1 cellular context compared by ENCODE assay signal in the genomic region with DNA sequence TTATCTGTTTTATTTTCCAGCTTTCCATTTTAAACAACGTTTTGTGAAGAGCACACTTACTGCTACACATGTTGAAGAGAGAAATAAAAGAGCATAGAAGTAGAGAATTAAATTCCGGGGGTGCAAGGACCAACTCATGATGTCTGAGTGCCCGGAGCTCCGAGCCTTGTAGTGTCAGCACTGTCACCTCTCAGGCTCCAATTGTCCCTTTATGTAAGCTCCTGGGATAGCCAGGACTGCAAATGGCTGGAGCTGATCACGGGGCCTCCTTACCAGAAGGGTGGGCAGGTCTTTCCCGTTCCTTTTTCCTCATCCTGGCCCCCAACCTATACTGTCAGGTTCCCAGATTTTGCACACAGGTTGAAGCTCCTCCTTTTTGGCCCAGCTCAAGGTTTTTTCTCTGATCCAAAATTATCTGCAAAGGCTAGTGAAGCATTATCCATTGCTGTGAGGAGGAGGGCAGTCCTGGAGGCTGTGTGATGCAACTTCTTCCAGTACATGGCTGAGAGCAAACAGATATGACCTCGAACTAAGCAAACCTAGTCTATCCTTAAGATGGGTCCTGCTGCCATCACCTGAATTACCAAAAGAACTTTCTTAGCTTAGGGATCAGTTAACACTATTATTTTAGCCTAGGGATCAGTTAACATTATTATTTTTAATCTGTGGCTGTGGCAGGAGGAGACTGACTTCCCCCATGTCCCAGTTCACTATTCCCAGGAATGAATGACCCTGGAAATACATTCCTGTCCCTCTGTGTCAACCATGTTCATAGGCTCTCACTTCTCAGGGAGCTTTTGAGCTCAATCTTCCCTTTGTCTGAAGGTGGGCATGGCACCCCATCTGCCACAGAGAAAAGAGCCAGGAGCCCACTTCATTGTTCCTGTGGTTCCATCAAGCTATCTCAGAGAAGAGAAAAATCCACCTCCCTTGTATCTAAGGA.
A peak's percentile ranks its signal among the peaks of the same experiment; 100 is the strongest.
TF ChIP-seq lines count a peak whose summit lies in the region.

Gene FGG, minus strand, starts transcription at position 185 of the 943 bp plus-strand sequence. Its CDS starts 47 bp downstream, at position 138.

TF ChIP-seq in HepG2, 621 proteins besides CTCF, POLR2A, EP300 and RAD21 (continued from another document and continues in another):
- TF ChIP-seq ZNF678 (CRISPR knock-in tag; IDR thresholded peaks at IDR 0.05) (no peak), GFI1 (CRISPR knock-in tag; IDR thresholded peaks at IDR 0.05; ENCODE audit: borderline replicate concordance) (peak; percentile 87), ZNF296 (CRISPR knock-in tag; conservative IDR thresholded peaks at IDR 0.05) (no peak), NFE2L1 (CRISPR knock-in tag; IDR thresholded peaks at IDR 0.05; ENCODE audit: borderline replicate concordance) (no peak), MZF1 (CRISPR knock-in tag; IDR thresholded peaks at IDR 0.05; ENCODE audit: borderline replicate concordance) (no peak), ARHGAP35 (CRISPR knock-in tag; IDR thresholded peaks at IDR 0.05; ENCODE audit: borderline replicate concordance) (no peak), MAFF (IDR thresholded peaks at IDR 0.05; ENCODE audit: low read depth, low read length) (no peak), TOPORS (CRISPR knock-in tag; IDR thresholded peaks at IDR 0.05) (no peak), ZBTB7A (CRISPR knock-in tag; IDR thresholded peaks at IDR 0.05) (no peak), DMAP1 (CRISPR knock-in tag; IDR thresholded peaks at IDR 0.05) (peak; percentile 20; the same call in 1 of the 2 replicates), ZNF800 (CRISPR knock-in tag; IDR thresholded peaks at IDR 0.05) (no peak), RORA (CRISPR knock-in tag; IDR thresholded peaks at IDR 0.05) (no peak), ZNF44 (CRISPR knock-in tag; IDR thresholded peaks at IDR 0.05) (no peak), TSC22D2 (CRISPR knock-in tag; IDR thresholded peaks at IDR 0.05; ENCODE audit: borderline replicate concordance) (no peak), ZSCAN22 (CRISPR knock-in tag; IDR thresholded peaks at IDR 0.05) (no peak), ZNF562 (CRISPR knock-in tag; IDR thresholded peaks at IDR 0.05; ENCODE audit: borderline replicate concordance) (no peak), CSRNP2 (CRISPR knock-in tag; conservative IDR thresholded peaks at IDR 0.05; ENCODE audit: low read depth) (no peak), ZNF878 (CRISPR knock-in tag; IDR thresholded peaks at IDR 0.05) (0 out of 2 replicates have a peak, but pooled peaks have one; percentile 30), ZNF34 (CRISPR knock-in tag; IDR thresholded peaks at IDR 0.05; ENCODE audit: borderline replicate concordance) (0 out of 2 replicates have a peak, but pooled peaks have one; percentile 51), MXI1 (IDR thresholded peaks at IDR 0.05; ENCODE audit: borderline replicate concordance, low read depth, low read length) (peak; percentile 43; the same call in 1 of the 3 replicates), ZNF124 (CRISPR knock-in tag; IDR thresholded peaks at IDR 0.05) (no peak; the same call in 1 of the 2 replicates), SIX4 (CRISPR knock-in tag; IDR thresholded peaks at IDR 0.05) (peak; percentile 63; the same call in 1 of the 2 replicates), SSRP1 (CRISPR knock-in tag; IDR thresholded peaks at IDR 0.05) (no peak), BRD4 (CRISPR knock-in tag; IDR thresholded peaks at IDR 0.05) (no peak), MEF2D (CRISPR knock-in tag; IDR thresholded peaks at IDR 0.05) (peak; percentile 83), ZNF275 (CRISPR knock-in tag; IDR thresholded peaks at IDR 0.05; ENCODE audit: borderline replicate concordance) (no peak), ZBTB38 (CRISPR knock-in tag; IDR thresholded peaks at IDR 0.05) (0 out of 2 replicates have a peak, but pooled peaks have one; percentile 56), RARA (CRISPR knock-in tag; IDR thresholded peaks at IDR 0.05) (peak; percentile 80), ZNF530 (CRISPR knock-in tag; IDR thresholded peaks at IDR 0.05; ENCODE audit: low read depth) (no peak), TMF1 (CRISPR knock-in tag; IDR thresholded peaks at IDR 0.05; ENCODE audit: low read depth) (no peak), JUND (CRISPR knock-in tag; IDR thresholded peaks at IDR 0.05) (no peak)
- TF ChIP-seq, protein P1, sequence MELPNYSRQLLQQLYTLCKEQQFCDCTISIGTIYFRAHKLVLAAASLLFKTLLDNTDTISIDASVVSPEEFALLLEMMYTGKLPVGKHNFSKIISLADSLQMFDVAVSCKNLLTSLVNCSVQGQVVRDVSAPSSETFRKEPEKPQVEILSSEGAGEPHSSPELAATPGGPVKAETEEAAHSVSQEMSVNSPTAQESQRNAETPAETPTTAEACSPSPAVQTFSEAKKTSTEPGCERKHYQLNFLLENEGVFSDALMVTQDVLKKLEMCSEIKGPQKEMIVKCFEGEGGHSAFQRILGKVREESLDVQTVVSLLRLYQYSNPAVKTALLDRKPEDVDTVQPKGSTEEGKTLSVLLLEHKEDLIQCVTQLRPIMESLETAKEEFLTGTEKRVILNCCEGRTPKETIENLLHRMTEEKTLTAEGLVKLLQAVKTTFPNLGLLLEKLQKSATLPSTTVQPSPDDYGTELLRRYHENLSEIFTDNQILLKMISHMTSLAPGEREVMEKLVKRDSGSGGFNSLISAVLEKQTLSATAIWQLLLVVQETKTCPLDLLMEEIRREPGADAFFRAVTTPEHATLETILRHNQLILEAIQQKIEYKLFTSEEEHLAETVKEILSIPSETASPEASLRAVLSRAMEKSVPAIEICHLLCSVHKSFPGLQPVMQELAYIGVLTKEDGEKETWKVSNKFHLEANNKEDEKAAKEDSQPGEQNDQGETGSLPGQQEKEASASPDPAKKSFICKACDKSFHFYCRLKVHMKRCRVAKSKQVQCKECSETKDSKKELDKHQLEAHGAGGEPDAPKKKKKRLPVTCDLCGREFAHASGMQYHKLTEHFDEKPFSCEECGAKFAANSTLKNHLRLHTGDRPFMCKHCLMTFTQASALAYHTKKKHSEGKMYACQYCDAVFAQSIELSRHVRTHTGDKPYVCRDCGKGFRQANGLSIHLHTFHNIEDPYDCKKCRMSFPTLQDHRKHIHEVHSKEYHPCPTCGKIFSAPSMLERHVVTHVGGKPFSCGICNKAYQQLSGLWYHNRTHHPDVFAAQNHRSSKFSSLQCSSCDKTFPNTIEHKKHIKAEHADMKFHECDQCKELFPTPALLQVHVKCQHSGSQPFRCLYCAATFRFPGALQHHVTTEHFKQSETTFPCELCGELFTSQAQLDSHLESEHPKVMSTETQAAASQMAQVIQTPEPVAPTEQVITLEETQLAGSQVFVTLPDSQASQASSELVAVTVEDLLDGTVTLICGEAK (IDR thresholded peaks at IDR 0.05): no peak
- TF ChIP-seq, protein P1 (CRISPR knock-in tag; IDR thresholded peaks at IDR 0.05): 0 out of 2 replicates have a peak, but pooled peaks have one; percentile 53
- TF ChIP-seq, protein P2, sequence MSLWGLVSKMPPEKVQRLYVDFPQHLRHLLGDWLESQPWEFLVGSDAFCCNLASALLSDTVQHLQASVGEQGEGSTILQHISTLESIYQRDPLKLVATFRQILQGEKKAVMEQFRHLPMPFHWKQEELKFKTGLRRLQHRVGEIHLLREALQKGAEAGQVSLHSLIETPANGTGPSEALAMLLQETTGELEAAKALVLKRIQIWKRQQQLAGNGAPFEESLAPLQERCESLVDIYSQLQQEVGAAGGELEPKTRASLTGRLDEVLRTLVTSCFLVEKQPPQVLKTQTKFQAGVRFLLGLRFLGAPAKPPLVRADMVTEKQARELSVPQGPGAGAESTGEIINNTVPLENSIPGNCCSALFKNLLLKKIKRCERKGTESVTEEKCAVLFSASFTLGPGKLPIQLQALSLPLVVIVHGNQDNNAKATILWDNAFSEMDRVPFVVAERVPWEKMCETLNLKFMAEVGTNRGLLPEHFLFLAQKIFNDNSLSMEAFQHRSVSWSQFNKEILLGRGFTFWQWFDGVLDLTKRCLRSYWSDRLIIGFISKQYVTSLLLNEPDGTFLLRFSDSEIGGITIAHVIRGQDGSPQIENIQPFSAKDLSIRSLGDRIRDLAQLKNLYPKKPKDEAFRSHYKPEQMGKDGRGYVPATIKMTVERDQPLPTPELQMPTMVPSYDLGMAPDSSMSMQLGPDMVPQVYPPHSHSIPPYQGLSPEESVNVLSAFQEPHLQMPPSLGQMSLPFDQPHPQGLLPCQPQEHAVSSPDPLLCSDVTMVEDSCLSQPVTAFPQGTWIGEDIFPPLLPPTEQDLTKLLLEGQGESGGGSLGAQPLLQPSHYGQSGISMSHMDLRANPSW (CRISPR knock-in tag; IDR thresholded peaks at IDR 0.05; ENCODE audit: borderline replicate concordance): no peak; the same call in 1 of the 2 replicates
- TF ChIP-seq, protein P3, sequence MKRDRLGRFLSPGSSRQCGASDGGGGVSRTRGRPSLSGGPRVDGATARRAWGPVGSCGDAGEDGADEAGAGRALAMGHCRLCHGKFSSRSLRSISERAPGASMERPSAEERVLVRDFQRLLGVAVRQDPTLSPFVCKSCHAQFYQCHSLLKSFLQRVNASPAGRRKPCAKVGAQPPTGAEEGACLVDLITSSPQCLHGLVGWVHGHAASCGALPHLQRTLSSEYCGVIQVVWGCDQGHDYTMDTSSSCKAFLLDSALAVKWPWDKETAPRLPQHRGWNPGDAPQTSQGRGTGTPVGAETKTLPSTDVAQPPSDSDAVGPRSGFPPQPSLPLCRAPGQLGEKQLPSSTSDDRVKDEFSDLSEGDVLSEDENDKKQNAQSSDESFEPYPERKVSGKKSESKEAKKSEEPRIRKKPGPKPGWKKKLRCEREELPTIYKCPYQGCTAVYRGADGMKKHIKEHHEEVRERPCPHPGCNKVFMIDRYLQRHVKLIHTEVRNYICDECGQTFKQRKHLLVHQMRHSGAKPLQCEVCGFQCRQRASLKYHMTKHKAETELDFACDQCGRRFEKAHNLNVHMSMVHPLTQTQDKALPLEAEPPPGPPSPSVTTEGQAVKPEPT (CRISPR knock-in tag; IDR thresholded peaks at IDR 0.05; ENCODE audit: low read depth): no peak
- TF ChIP-seq, protein P4, sequence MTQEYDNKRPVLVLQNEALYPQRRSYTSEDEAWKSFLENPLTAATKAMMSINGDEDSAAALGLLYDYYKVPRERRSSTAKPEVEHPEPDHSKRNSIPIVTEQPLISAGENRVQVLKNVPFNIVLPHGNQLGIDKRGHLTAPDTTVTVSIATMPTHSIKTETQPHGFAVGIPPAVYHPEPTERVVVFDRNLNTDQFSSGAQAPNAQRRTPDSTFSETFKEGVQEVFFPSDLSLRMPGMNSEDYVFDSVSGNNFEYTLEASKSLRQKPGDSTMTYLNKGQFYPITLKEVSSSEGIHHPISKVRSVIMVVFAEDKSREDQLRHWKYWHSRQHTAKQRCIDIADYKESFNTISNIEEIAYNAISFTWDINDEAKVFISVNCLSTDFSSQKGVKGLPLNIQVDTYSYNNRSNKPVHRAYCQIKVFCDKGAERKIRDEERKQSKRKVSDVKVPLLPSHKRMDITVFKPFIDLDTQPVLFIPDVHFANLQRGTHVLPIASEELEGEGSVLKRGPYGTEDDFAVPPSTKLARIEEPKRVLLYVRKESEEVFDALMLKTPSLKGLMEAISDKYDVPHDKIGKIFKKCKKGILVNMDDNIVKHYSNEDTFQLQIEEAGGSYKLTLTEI (CRISPR knock-in tag; conservative IDR thresholded peaks at IDR 0.05): no peak
